In the genomic region with DNA sequence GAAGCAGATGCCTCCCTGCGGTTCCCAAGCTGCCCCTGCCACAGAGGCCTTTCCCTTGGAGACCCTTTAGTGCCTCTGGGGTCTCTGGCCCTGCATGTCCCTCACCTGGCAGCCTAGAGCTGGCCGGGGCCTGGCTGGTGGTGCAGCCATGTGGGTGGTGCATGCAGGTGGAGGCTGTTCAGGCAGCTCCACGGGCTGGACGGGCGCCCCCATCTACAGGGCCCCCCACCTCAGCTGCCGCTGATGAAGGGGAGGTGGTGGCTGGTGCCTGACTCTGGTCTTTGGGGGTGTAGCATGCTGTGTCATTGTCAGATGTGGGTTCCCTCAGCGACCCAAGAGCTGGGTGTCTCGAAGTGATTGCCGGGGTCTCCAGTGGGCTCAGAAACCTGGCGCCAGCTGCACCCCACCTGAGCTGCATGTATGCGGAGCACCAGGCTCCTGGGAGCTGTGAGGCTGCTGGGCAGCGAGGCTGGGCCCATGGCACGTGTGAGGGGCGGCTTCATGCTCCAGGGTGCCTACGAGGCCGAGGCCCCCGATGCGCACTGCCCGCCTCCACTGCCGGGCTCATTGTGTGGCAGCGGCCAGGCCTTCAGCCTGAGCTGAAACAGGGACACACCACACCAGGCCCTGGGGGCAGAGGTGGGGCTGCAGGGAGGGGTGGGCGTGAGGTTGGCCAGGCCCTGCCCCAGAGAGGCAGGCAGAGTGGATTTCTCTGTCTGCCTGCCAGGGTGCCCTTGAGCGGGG, we compare ENCODE assay signal across 24 cellular contexts. TPM values are rescaled to one million over a fixed set of nuclear protein-coding genes. Genes with fewer than 3 reads are reported as not detected.
DNase-seq lines count a peak whose midpoint lies in the region; ATAC-seq and TF ChIP-seq lines count a peak whose summit lies in the region.
"Had no signal": no experiment of that assay in that cellular context is flagged by ENCODE, and none has a peak within 500 bp of the region (broad histone marks: within the 10 kb centered on the region; RNA-seq: fewer than 3 reads in every experiment).

No MANE protein-coding gene starts in this region.

- no peak for TF ChIP-seq EP300 in suprapubic skin (IDR thresholded peaks at IDR 0.05)

- H3K27me3 ChIP-seq in HUES48 (ENCODE audit: control insufficient read depth, insufficient read depth, low read length) (no peaks in the 10 kb centered on the region), foreskin keratinocyte (no peaks in the 10 kb centered on the region), suprapubic skin (no peaks in the 10 kb centered on the region), WERI-Rb-1 (ENCODE audit: insufficient read depth, low read depth, severe bottlenecking) (no peaks in the 10 kb centered on the region)
- H3K27me3 ChIP-seq: heart left ventricle, right atrium auricular region, SJSA1, thyroid gland had no signal

- WGBS in suprapubic skin = 74% methylated on average over 8 of the region's 23 CpGs

- TF ChIP-seq POLR2A in suprapubic skin (IDR thresholded peaks at IDR 0.05) = no peak

- no peak for ATAC-seq in foreskin keratinocyte
- no peak for ATAC-seq in activated CD4-positive, CD25-positive, alpha-beta regulatory T cell treated with anti-CD3 and anti-CD28 coated beads, Interleukin-2, amount 50 U/mL, for 24 hours
- no peak for ATAC-seq in GM21786 (IDR thresholded peaks at IDR 0.05; ENCODE audit: unreplicated experiment)
- ATAC-seq: activated CD8-positive, alpha-beta memory T cell treated with anti-CD3 and anti-CD28 coated beads, Interleukin-2, amount 10 ng/mL, durations not matched to agents 7 days and 5 days; heart left ventricle; naive thymus-derived CD8-positive, alpha-beta T cell; stimulated activated naive CD8-positive, alpha-beta T cell treated with anti-CD3 and anti-CD28 coated beads, Interleukin-15, Interleukin-2, amounts not matched to agents 100 U/mL and 50 U/mL, for 24 hours had no signal

- H3K4me1 ChIP-seq in HUES48 (ENCODE audit: control insufficient read depth, insufficient read depth, low read length) (peaks cover 23% of the 10 kb centered on the region), foreskin keratinocyte (peaks cover 23% of the 10 kb centered on the region), suprapubic skin (peaks cover 100% of the 10 kb centered on the region)

- H3K27ac ChIP-seq in HUES48 (ENCODE audit: low read depth, low read length) (peak overlapping the region; percentile 33), VCaP (peak overlapping the region; percentile 19), foreskin keratinocyte (peak overlapping the region; percentile 87), suprapubic skin (peak overlapping the region; percentile 70), WERI-Rb-1 (no peak overlapping the region; the same call in 1 of the 2 replicates)
- H3K27ac ChIP-seq: heart left ventricle, parathyroid adenoma, right atrium auricular region, SJSA1, thyroid gland had no signal

- DNase-seq in foreskin keratinocyte (no peak), suprapubic skin (ENCODE audit: low spot score in 2 of 2) (no peak), HCEC 1CT (no peak), WERI-Rb-1 (no peak)
- DNase-seq: activated CD4-positive, alpha-beta T cell treated with anti-CD3 and anti-CD28 coated beads, Interleukin-2, amount 50 U/mL, for 1 hour; activated CD8-positive, alpha-beta memory T cell treated with anti-CD3 and anti-CD28 coated beads, Interleukin-2, amount 10 ng/mL, durations not matched to agents 7 days and 5 days; activated naive CD4-positive, alpha-beta T cell treated with anti-CD3 and anti-CD28 coated beads for 36 hours; heart left ventricle; HFFc6; naive thymus-derived CD8-positive, alpha-beta T cell; NCI-H1436; NCI-H2107; NCI-H524; stimulated activated CD4-positive, alpha-beta T cell treated with anti-CD3 and anti-CD28 coated beads, Interleukin-12 subunit alpha, Interleukin-12 subunit beta, amount 100 ng/mL, for 4 hours; stimulated activated CD4-positive, alpha-beta T cell treated with anti-CD3 and anti-CD28 coated beads, Interleukin-4, amount 100 ng/mL, for 4 hours; stimulated activated naive CD8-positive, alpha-beta T cell treated with anti-CD3 and anti-CD28 coated beads, Interleukin-15, Interleukin-2, amounts not matched to agents 100 U/mL and 50 U/mL, for 24 hours; thyroid gland had no signal

- H3K4me3 ChIP-seq in HUES48 (ENCODE audit: low read depth, low read length) (no peak overlapping the region), suprapubic skin (no peak overlapping the region), WERI-Rb-1 (ENCODE audit: low read depth, low read length) (no peak overlapping the region)
- H3K4me3 ChIP-seq: heart left ventricle, right atrium auricular region, SJSA1, thyroid gland had no signal

- TF ChIP-seq CTCF in VCaP (conservative IDR thresholded peaks at IDR 0.05) (no peak), foreskin keratinocyte (conservative IDR thresholded peaks at IDR 0.05) (no peak), suprapubic skin (IDR thresholded peaks at IDR 0.05) (no peak), WERI-Rb-1 (IDR thresholded peaks at IDR 0.05; ENCODE audit: low read depth, low read length) (no peak)

- H3K9me3 ChIP-seq in HUES48 (ENCODE audit: control insufficient read depth, insufficient read depth, low read length) (no peaks in the 10 kb centered on the region), suprapubic skin (no peaks in the 10 kb centered on the region), WERI-Rb-1 (ENCODE audit: severe bottlenecking) (no peaks in the 10 kb centered on the region)
- H3K9me3 ChIP-seq: heart left ventricle, right atrium auricular region, SJSA1, thyroid gland had no signal

- H3K36me3 ChIP-seq in HUES48 (ENCODE audit: control insufficient read depth, insufficient read depth, low read length) = 0 out of 2 replicates have a peak, but pooled peaks cover 12% of the 10 kb centered on the region
- H3K36me3 ChIP-seq in suprapubic skin = peaks cover 8% of the 10 kb centered on the region
- H3K36me3 ChIP-seq in WERI-Rb-1 = peaks cover 68% of the 10 kb centered on the region

- no peak overlapping the region for H3K9ac ChIP-seq in HUES48 (ENCODE audit: low read depth, low read length)
- H3K9ac ChIP-seq: parathyroid adenoma had no signal

RNA-seq across cellular contexts. Expression of a gene that starts 57.0 kb away (rescaled TPM):
- total RNA-seq in foreskin keratinocyte = 104 and 106 TPM in 2 replicates
- 117 and 118 TPM in 2 replicates for polyA plus RNA-seq in foreskin keratinocyte
- 100 to 1,000 TPM; 214 to 283 (median 260) TPM for total RNA-seq in suprapubic skin
